Comparison of ENCODE assay signal across 1 cellular context in genomic region chr11:73266644-73267015, GRCh38.
TF ChIP-seq lines count a peak whose summit lies in the region.

No MANE protein-coding gene starts in this region.

TF ChIP-seq in SK-N-SH treated with all-trans-retinoic acid at 6 μM for 48 hours, 23 proteins besides CTCF, POLR2A, EP300 and RAD21 (continued from another document):
- TF ChIP-seq PATZ1 (CRISPR knock-in tag; IDR thresholded peaks at IDR 0.05; ENCODE audit: borderline replicate concordance): no peak
- TF ChIP-seq, protein P1, sequence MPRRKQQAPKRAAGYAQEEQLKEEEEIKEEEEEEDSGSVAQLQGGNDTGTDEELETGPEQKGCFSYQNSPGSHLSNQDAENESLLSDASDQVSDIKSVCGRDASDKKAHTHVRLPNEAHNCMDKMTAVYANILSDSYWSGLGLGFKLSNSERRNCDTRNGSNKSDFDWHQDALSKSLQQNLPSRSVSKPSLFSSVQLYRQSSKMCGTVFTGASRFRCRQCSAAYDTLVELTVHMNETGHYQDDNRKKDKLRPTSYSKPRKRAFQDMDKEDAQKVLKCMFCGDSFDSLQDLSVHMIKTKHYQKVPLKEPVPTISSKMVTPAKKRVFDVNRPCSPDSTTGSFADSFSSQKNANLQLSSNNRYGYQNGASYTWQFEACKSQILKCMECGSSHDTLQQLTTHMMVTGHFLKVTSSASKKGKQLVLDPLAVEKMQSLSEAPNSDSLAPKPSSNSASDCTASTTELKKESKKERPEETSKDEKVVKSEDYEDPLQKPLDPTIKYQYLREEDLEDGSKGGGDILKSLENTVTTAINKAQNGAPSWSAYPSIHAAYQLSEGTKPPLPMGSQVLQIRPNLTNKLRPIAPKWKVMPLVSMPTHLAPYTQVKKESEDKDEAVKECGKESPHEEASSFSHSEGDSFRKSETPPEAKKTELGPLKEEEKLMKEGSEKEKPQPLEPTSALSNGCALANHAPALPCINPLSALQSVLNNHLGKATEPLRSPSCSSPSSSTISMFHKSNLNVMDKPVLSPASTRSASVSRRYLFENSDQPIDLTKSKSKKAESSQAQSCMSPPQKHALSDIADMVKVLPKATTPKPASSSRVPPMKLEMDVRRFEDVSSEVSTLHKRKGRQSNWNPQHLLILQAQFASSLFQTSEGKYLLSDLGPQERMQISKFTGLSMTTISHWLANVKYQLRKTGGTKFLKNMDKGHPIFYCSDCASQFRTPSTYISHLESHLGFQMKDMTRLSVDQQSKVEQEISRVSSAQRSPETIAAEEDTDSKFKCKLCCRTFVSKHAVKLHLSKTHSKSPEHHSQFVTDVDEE (CRISPR knock-in tag; IDR thresholded peaks at IDR 0.05): no peak
- TF ChIP-seq, protein P2, sequence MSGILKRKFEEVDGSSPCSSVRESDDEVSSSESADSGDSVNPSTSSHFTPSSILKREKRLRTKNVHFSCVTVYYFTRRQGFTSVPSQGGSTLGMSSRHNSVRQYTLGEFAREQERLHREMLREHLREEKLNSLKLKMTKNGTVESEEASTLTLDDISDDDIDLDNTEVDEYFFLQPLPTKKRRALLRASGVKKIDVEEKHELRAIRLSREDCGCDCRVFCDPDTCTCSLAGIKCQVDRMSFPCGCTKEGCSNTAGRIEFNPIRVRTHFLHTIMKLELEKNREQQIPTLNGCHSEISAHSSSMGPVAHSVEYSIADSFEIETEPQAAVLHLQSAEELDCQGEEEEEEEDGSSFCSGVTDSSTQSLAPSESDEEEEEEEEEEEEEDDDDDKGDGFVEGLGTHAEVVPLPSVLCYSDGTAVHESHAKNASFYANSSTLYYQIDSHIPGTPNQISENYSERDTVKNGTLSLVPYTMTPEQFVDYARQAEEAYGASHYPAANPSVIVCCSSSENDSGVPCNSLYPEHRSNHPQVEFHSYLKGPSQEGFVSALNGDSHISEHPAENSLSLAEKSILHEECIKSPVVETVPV (CRISPR knock-in tag; IDR thresholded peaks at IDR 0.05): no peak
- no peak for TF ChIP-seq ZFP3 (CRISPR knock-in tag; IDR thresholded peaks at IDR 0.05)
